ENCODE assay signal across 8 cellular contexts in genomic region chr7:128135275-128136214, GRCh38.
A peak's percentile ranks its signal among the peaks of the same experiment; 100 is the strongest.
DNase-seq lines count a peak whose midpoint lies in the region; ATAC-seq and TF ChIP-seq lines count a peak whose summit lies in the region.

No MANE protein-coding gene starts in this region.

- H3K9me3 Mint-ChIP-seq in CD4-positive, alpha-beta memory T cell, result peaks cover 0 to 5% (median 0%) of the 10 kb centered on the region in 8 donors
- peaks cover 5% of the 10 kb centered on the region for H3K9me3 Mint-ChIP-seq in osteocyte (ENCODE audit: unreplicated experiment)

- H3K27me3 Mint-ChIP-seq in CD4-positive, alpha-beta memory T cell, result peaks cover 23 to 31% of the 10 kb centered on the region in 2 donors
- H3K27me3 Mint-ChIP-seq in osteocyte (ENCODE audit: unreplicated experiment), result peaks cover 59% of the 10 kb centered on the region

- intact Hi-C loops in CD4-positive, alpha-beta memory T cell (cut with micrococcal nuclease), result loop anchor here (1.0 to 2.0 kb wide), 2 partner anchors 74 to 427 kb away; no protein-coding TSS in a partner anchor
- intact Hi-C loops in tibial artery (cut with DNase I; ENCODE audit: low total_unique reads), result loop anchor here (2.0 to 10.0 kb wide), 2 partner anchors 73 to 421 kb away; no protein-coding TSS in a partner anchor

- peak overlapping the region; percentile 78 to 88 (median 82) for H3K4me3 Mint-ChIP-seq in CD4-positive, alpha-beta memory T cell
- peak overlapping the region; percentile 71 for H3K4me3 Mint-ChIP-seq in osteocyte (ENCODE audit: unreplicated experiment)

- peaks cover 24% of the 10 kb centered on the region for H3K27me3 ChIP-seq in CD4-positive, alpha-beta memory T cell (ENCODE audit: insufficient read depth, low read length)
- H3K27me3 ChIP-seq in Peyer's patch (peaks cover 0 to 8% of the 10 kb centered on the region in 2 donors), tibial artery (peaks cover 4 to 62% of the 10 kb centered on the region in 2 donors)

- peaks cover 16% of the 10 kb centered on the region for H3K4me1 ChIP-seq in CD4-positive, alpha-beta memory T cell (ENCODE audit: insufficient read depth, low read length)
- H3K4me1 ChIP-seq in Peyer's patch, result peaks cover 0 to 11% (median 9%) of the 10 kb centered on the region in 4 donors
- H3K4me1 ChIP-seq in tibial artery, result peaks cover 0 to 21% (median 17%) of the 10 kb centered on the region in 4 donors

- ATAC-seq in GM19452 (IDR thresholded peaks at IDR 0.05; ENCODE audit: unreplicated experiment), result peak; percentile 90
- peak; percentile 80 for ATAC-seq in HG03558 (IDR thresholded peaks at IDR 0.05; ENCODE audit: extremely low read depth, unreplicated experiment)

- no peak overlapping the region for H3K27ac ChIP-seq in CD4-positive, alpha-beta memory T cell (ENCODE audit: low read depth, low read length)
- H3K27ac ChIP-seq in Peyer's patch (peak overlapping the region in 1 of 4 donors; percentile 63), tibial artery (no peak overlapping the region)

- TF ChIP-seq CTCF in Peyer's patch (IDR thresholded peaks at IDR 0.05) (peak; percentile 85 to 92 (median 89)), osteocyte (IDR thresholded peaks at IDR 0.05) (peak; percentile 97), tibial artery (IDR thresholded peaks at IDR 0.05) (peak; percentile 79 to 90)

- peak in 4 of 5 donors; percentile 50 to 73 (median 60) for DNase-seq in CD4-positive, alpha-beta memory T cell
- DNase-seq in Peyer's patch, result peak; percentile 46 to 78 (median 74)
- peak; percentile 50 for DNase-seq in activated gamma-delta T cell treated with Interleukin-2 at 50 U/mL for 16 hours
- peak; percentile 84 for DNase-seq in germinal center (ENCODE audit: low spot score)
- peak; percentile 87 for DNase-seq in osteocyte (ENCODE audit: extremely low spot score, unreplicated experiment)
- no peak for DNase-seq in tibial artery

- H3K36me3 Mint-ChIP-seq in CD4-positive, alpha-beta memory T cell, result peaks cover 0 to 3% of the 10 kb centered on the region in 2 donors
- no peaks in the 10 kb centered on the region for H3K36me3 Mint-ChIP-seq in osteocyte (ENCODE audit: unreplicated experiment)

- H3K4me3 ChIP-seq in CD4-positive, alpha-beta memory T cell (ENCODE audit: low read length in 2 of 2), result peak overlapping the region; percentile 11 to 66
- H3K4me3 ChIP-seq in Peyer's patch (peak overlapping the region; percentile 39 to 67 (median 50)), tibial artery (peak overlapping the region; percentile 41 to 62)

- no peaks in the 10 kb centered on the region for H3K9me3 ChIP-seq in CD4-positive, alpha-beta memory T cell (ENCODE audit: control insufficient read depth in 1 of 2, low read length in 2 of 2)
- H3K9me3 ChIP-seq in Peyer's patch (no peaks in the 10 kb centered on the region), tibial artery (no peaks in the 10 kb centered on the region)

- H3K36me3 ChIP-seq in CD4-positive, alpha-beta memory T cell (ENCODE audit: insufficient read depth, low read length), result no peaks in the 10 kb centered on the region
- H3K36me3 ChIP-seq in Peyer's patch, result no peaks in the 10 kb centered on the region
- no peaks in the 10 kb centered on the region for H3K36me3 ChIP-seq in tibial artery

- POLR2A ChIA-PET in CD4-positive, alpha-beta memory T cell (lab: Charles Lee; ENCODE audit: partially characterized antibody), result interaction anchor here (0.8 to 1.6 kb wide), 6 partner anchors 10 to 428 kb away, joined by 3 to 5 read pairs (median 4); no protein-coding TSS in a partner anchor

- H3K27ac Mint-ChIP-seq in CD4-positive, alpha-beta memory T cell, result peak overlapping the region in 3 of 7 donors; percentile 35 to 53 (median 36)
- no peak overlapping the region for H3K27ac Mint-ChIP-seq in osteocyte (ENCODE audit: unreplicated experiment)

- CTCF ChIA-PET in CD4-positive, alpha-beta memory T cell (lab: Charles Lee; ENCODE audit: partially characterized antibody), result interaction anchor here (0.5 to 4.5 kb wide), 37 partner anchors 8 to 550 kb away, joined by 3 to 33 read pairs (median 5); no protein-coding TSS in a partner anchor

- TF ChIP-seq POLR2A in Peyer's patch (IDR thresholded peaks at IDR 0.05), result no peak

- H3K4me1 Mint-ChIP-seq in CD4-positive, alpha-beta memory T cell, result peaks cover 8 to 21% (median 13%) of the 10 kb centered on the region in 4 donors
- peaks cover 6% of the 10 kb centered on the region for H3K4me1 Mint-ChIP-seq in osteocyte (ENCODE audit: unreplicated experiment)

Comparison
In these comparisons a context has a peak if more than half of its experiments do, and no peak if none do; other contexts are left out.
1. DNase-seq: peak in CD4-positive, alpha-beta memory T cell (4 of 5), Peyer's patch (3 of 3), activated gamma-delta T cell treated with Interleukin-2 at 50 U/mL for 16 hours (single experiment), germinal center (single experiment) and osteocyte (single experiment); none in tibial artery (0 of 2).
2. Peak in every context shown above with its lines, with median percentiles within 50 percentile points of each other: H3K4me3 ChIP-seq and CTCF ChIP-seq.